Comparison of ENCODE assay signal across 7 cellular contexts in the genomic region with DNA sequence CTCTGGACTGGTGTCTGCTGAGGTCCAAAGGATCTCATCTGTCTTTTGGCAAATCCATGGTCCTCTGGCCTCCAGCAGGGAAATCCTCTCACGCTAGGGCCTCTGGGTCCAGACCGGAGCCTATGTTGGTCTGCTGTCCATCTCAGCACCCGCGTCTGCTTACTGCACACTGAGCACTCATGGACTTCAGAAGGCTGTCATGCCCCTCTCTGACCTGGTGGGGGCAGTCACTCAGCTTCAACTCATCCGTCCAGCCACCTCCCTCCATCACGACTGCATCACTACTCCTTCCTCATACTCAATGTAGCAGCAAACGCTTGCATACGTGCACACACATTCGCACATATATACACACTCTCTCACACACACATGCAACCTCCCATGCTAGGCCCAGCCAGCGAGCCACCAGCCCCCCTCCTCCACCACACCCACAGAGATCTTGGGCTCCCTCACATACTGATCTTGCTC. TPM values are rescaled to one million over a fixed set of nuclear protein-coding genes. Genes with fewer than 3 reads are reported as not detected.
DNase-seq lines count a peak whose midpoint lies in the region; ATAC-seq, FAIRE-seq and TF ChIP-seq lines count a peak whose summit lies in the region.

No MANE protein-coding gene starts in this region.

- FAIRE-seq in endothelial cell of umbilical vein (lab: Jason Lieb, UNC), result peak; percentile 94

- H3K4me2 ChIP-seq in endothelial cell of umbilical vein (ENCODE audit: insufficient read depth, low read length), result no peak overlapping the region

- CTCF ChIA-PET in endothelial cell of umbilical vein (lab: Charles Lee), result interaction anchor here (0.6 to 1.9 kb wide), 13 partner anchors 9 to 299 kb away, joined by 3 to 14 read pairs (median 3); a partner anchor contains a TSS

- no peaks in the 10 kb centered on the region for H3K79me2 ChIP-seq in endothelial cell of umbilical vein (ENCODE audit: control insufficient read depth, insufficient read depth, low read length)

- POLR2A ChIA-PET in endothelial cell of umbilical vein (lab: Charles Lee), result interaction anchor here (0.6 kb wide), 2 partner anchors 11 to 69 kb away, joined by 3 to 4 read pairs; no protein-coding TSS in a partner anchor

- H3K4me1 ChIP-seq in endothelial cell of umbilical vein (ENCODE audit: control insufficient read depth, extremely low read depth, insufficient read depth, low read length) (no peaks in the 10 kb centered on the region), prostate gland (replicated peaks) (no peaks in the 10 kb centered on the region)

- H3K9ac ChIP-seq in endothelial cell of umbilical vein (replicated peaks; ENCODE audit: extremely low read depth, insufficient read depth, low read length), result no peak overlapping the region

- ATAC-seq in GM21390 (IDR thresholded peaks at IDR 0.05; ENCODE audit: unreplicated experiment) (peak; percentile 99), HG03520 (IDR thresholded peaks at IDR 0.05; ENCODE audit: unreplicated experiment) (peak; percentile 96), sciatic nerve (peak; percentile 28)

- TF ChIP-seq POLR2A in endothelial cell of umbilical vein (IDR thresholded peaks at IDR 0.05; ENCODE audit: low read depth, low read length), result no peak
- no peak for TF ChIP-seq POLR2A in prostate gland (IDR thresholded peaks at IDR 0.05)

- peak; percentile 97 for TF ChIP-seq CTCF in GM12872 (IDR thresholded peaks at IDR 0.05; ENCODE audit: insufficient read depth, low read depth, low read length)
- TF ChIP-seq CTCF in endothelial cell of umbilical vein (IDR thresholded peaks at IDR 0.05; ENCODE audit: extremely low read depth in 1 of 2, insufficient read depth in 1 of 2, low read depth in 1 of 2, low read length in 2 of 2), result peak; percentile 67 to 69
- TF ChIP-seq CTCF in prostate gland (IDR thresholded peaks at IDR 0.05), result no peak

- no peaks in the 10 kb centered on the region for H3K36me3 ChIP-seq in endothelial cell of umbilical vein (ENCODE audit: control insufficient read depth in 2 of 2, extremely low read depth in 1 of 2, insufficient read depth in 2 of 2, low read length in 2 of 2)
- no peaks in the 10 kb centered on the region for H3K36me3 ChIP-seq in prostate gland

- dilution Hi-C loops in endothelial cell of umbilical vein (cut with MboI; ENCODE audit: extremely low pct_ligation_motif_present, low sequenced_read_pairs), result no loop called here

- no peaks in the 10 kb centered on the region for H4K20me1 ChIP-seq in endothelial cell of umbilical vein (replicated peaks; ENCODE audit: control insufficient read depth, extremely low read depth, insufficient read depth, low read length)

- H3K9me3 ChIP-seq in endothelial cell of umbilical vein (replicated peaks; ENCODE audit: control insufficient read depth, insufficient read depth, low read length) (no peaks in the 10 kb centered on the region), prostate gland (no peaks in the 10 kb centered on the region)

- DNase-seq in SW480 (ENCODE audit: low spot score), result peak; percentile 4
- DNase-seq in endothelial cell of umbilical vein (ENCODE audit: low read depth, low spot score), result peak; percentile 47
- peak; percentile 46 for DNase-seq in sciatic nerve (ENCODE audit: low spot score)
- no peak for DNase-seq in prostate gland (ENCODE audit: low spot score)

- H3K27ac ChIP-seq in endothelial cell of umbilical vein (ENCODE audit: insufficient read depth, low read depth, low read length), result no peak overlapping the region
- no peak overlapping the region for H3K27ac ChIP-seq in prostate gland

- WGBS in prostate gland, result 77% methylated on average over 10 of the region's 10 CpGs

- no peak overlapping the region for H3K4me3 ChIP-seq in endothelial cell of umbilical vein (replicated peaks in 1 of 3; ENCODE audit: insufficient read depth in 1 of 3, low read depth in 1 of 3, low read length in 3 of 3)
- no peak overlapping the region for H3K4me3 ChIP-seq in prostate gland

- no peak overlapping the region for H2AFZ ChIP-seq in endothelial cell of umbilical vein (ENCODE audit: low read depth, low read length)

- intact Hi-C loops in endothelial cell of umbilical vein (cut with micrococcal nuclease) (loop anchor here (1.0 kb wide), 2 partner anchors 30 to 87 kb away; no protein-coding TSS in a partner anchor), sciatic nerve (cut with DNase I) (no loop called here), prostate gland (cut with DNase I) (no loop called here)

- H3K9me1 ChIP-seq in endothelial cell of umbilical vein (replicated peaks; ENCODE audit: control insufficient read depth, extremely low read depth, insufficient read depth, low read length), result no peaks in the 10 kb centered on the region

- no TSS peak for BruUV-seq in endothelial cell of umbilical vein (replicated peaks; lab: Mats Ljungman, UMichigan)

- peaks cover 0 to 2% of the 10 kb centered on the region in 2 experiments for H3K27me3 ChIP-seq in endothelial cell of umbilical vein (ENCODE audit: control insufficient read depth in 2 of 2, insufficient read depth in 2 of 2, low read length in 2 of 2)
- H3K27me3 ChIP-seq in prostate gland (replicated peaks; ENCODE audit: insufficient read depth), result no peaks in the 10 kb centered on the region

TF ChIP-seq in endothelial cell of umbilical vein, 7 proteins besides CTCF, POLR2A, EP300 and RAD21:
- TF ChIP-seq POLR2AphosphoS5 (IDR thresholded peaks at IDR 0.05; ENCODE audit: insufficient read depth, low read depth, low read length), result no peak
- TF ChIP-seq, protein P1, sequence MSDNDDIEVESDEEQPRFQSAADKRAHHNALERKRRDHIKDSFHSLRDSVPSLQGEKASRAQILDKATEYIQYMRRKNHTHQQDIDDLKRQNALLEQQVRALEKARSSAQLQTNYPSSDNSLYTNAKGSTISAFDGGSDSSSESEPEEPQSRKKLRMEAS (IDR thresholded peaks at IDR 0.05; ENCODE audit: insufficient read depth, insufficient read length), result no peak
- TF ChIP-seq FOS (IDR thresholded peaks at IDR 0.05; ENCODE audit: borderline replicate concordance, insufficient read depth, low read length), result no peak
- no peak for TF ChIP-seq GATA2 (IDR thresholded peaks at IDR 0.05; ENCODE audit: insufficient read depth, insufficient read length, low read depth, low read length)
- no peak for TF ChIP-seq MYC (IDR thresholded peaks at IDR 0.05; ENCODE audit: low read depth, low read length)
- no peak for TF ChIP-seq EZH2 (IDR thresholded peaks at IDR 0.05; ENCODE audit: borderline replicate concordance, low read depth, low read length, severe bottlenecking)
- TF ChIP-seq JUN (IDR thresholded peaks at IDR 0.05; ENCODE audit: borderline replicate concordance, insufficient read depth, insufficient read length, low read depth), result no peak

RNA-seq across cellular contexts. Expression of a gene that starts 33.3 kb away (rescaled TPM):
- total RNA-seq in endothelial cell of umbilical vein (2.5 and 3.6 TPM in 2 replicates), sciatic nerve (1.7 TPM), prostate gland (under 1 TPM; 0.14 to 0.40 TPM)
- 1.4 TPM in 2 replicates for polyA plus RNA-seq in endothelial cell of umbilical vein
- 0.22 and 0.32 TPM in 2 replicates for polyA plus RNA-seq in endothelial cell of umbilical vein (2011; cell fraction: cytosol; rRNA removed)
- 13.3 and 16.4 TPM in 2 replicates for polyA plus RNA-seq in endothelial cell of umbilical vein (2011; cell fraction: nucleus; rRNA removed)
- 0.44 TPM in 2 replicates for polyA plus RNA-seq in endothelial cell of umbilical vein (2012)
- polyA minus RNA-seq in endothelial cell of umbilical vein, result 1.8 and 5.5 TPM in 2 replicates
- polyA minus RNA-seq in endothelial cell of umbilical vein (2011; cell fraction: cytosol; rRNA and poly(A)+ RNA removed), result not detected
- polyA minus RNA-seq in endothelial cell of umbilical vein (2011; cell fraction: nucleus; rRNA and poly(A)+ RNA removed), result 2.6 and 4.1 TPM in 2 replicates

Comparison
In these comparisons a context has a peak if more than half of its experiments do, and no peak if none do; other contexts are left out.
1. CTCF ChIP-seq: peak in GM12872 (single experiment) and endothelial cell of umbilical vein (2 of 2); none in prostate gland (0 of 4).
2. ATAC-seq: peak in every context shown above with its lines; median percentile 99 in GM21390; 96 in HG03520; 28 in sciatic nerve.